14 cellular contexts compared by ENCODE assay signal in genomic region chr1:44645466-44646244, GRCh38. TPM values are rescaled to one million over a fixed set of nuclear protein-coding genes. Genes with fewer than 3 reads are reported as not detected.
DNase-seq lines count a peak whose midpoint lies in the region; ATAC-seq and TF ChIP-seq lines count a peak whose summit lies in the region.
"Had no signal": no experiment of that assay in that cellular context is flagged by ENCODE, and none has a peak within 500 bp of the region (broad histone marks: within the 10 kb centered on the region; RNA-seq: fewer than 3 reads in every experiment).

No MANE protein-coding gene starts in this region.

- H3K4me1 Mint-ChIP-seq in stimulated activated effector memory CD8-positive, alpha-beta T cell treated with anti-CD3 and anti-CD28 coated beads, Interleukin-12 subunit alpha, Interleukin-12 subunit beta, amount 100 ng/mL, for 72 hours: peaks cover 20% of the 10 kb centered on the region
- H3K4me1 Mint-ChIP-seq in activated T-helper 2 cell treated with anti-CD3 and anti-CD28 coated beads, Interferon-gamma antibody, Interleukin-2, Interleukin-4, amounts not matched to agents 10 μg/mL and 5 μg/mL and 100 μg/mL, durations not matched to agents 14 hours and 24 hours and 36 hours (ENCODE audit: low read depth): no peaks in the 10 kb centered on the region

- H3K27me3 Mint-ChIP-seq in activated T-helper 2 cell treated with anti-CD3 and anti-CD28 coated beads, Interferon-gamma antibody, Interleukin-2, Interleukin-4, amounts not matched to agents 10 μg/mL and 5 μg/mL and 100 μg/mL, durations not matched to agents 14 hours and 24 hours and 36 hours (ENCODE audit: low read depth): no peaks in the 10 kb centered on the region
- H3K27me3 Mint-ChIP-seq: T-helper 17 cell had no signal

- H3K27ac ChIP-seq in coronary artery: peak overlapping the region; percentile 25 to 37
- H3K27ac ChIP-seq in liver (ENCODE audit: low read depth in 1 of 2, low read length in 2 of 2): peak overlapping the region; percentile 76 to 77

- H3K27ac Mint-ChIP-seq in stimulated activated effector memory CD8-positive, alpha-beta T cell treated with anti-CD3 and anti-CD28 coated beads, Interleukin-12 subunit alpha, Interleukin-12 subunit beta, amount 100 ng/mL, for 72 hours: peak overlapping the region; percentile 56
- H3K27ac Mint-ChIP-seq in activated T-helper 2 cell treated with anti-CD3 and anti-CD28 coated beads, Interferon-gamma antibody, Interleukin-2, Interleukin-4, amounts not matched to agents 10 μg/mL and 5 μg/mL and 100 μg/mL, durations not matched to agents 14 hours and 24 hours and 36 hours: no peak overlapping the region
- H3K27ac Mint-ChIP-seq: activated T-cell treated with anti-CD3 and anti-CD28 coated beads, Interleukin-2, amount 50 U/mL, for 72 hours; endodermal cell; T-helper 17 cell had no signal

- H3K4me1 ChIP-seq in liver (ENCODE audit: control insufficient read depth in 4 of 4, insufficient read depth in 4 of 4, low read length in 3 of 4) (peaks cover 7 to 59% (median 32%) of the 10 kb centered on the region in 4 donors), HAP-1 (no peaks in the 10 kb centered on the region)

- no peak for ATAC-seq in stimulated activated effector memory CD8-positive, alpha-beta T cell treated with anti-CD3 and anti-CD28 coated beads, Interleukin-12 subunit alpha, Interleukin-12 subunit beta, amount 100 ng/mL, for 72 hours
- ATAC-seq: activated T-cell treated with anti-CD3 and anti-CD28 coated beads, Interleukin-2, amount 50 U/mL, for 72 hours; T-helper 17 cell had no signal

- TF ChIP-seq RAD21 in liver (IDR thresholded peaks at IDR 0.05): no peak

- H3K27me3 ChIP-seq in MG63 (no peaks in the 10 kb centered on the region), liver (ENCODE audit: control insufficient read depth in 4 of 4, insufficient read depth in 4 of 4, low read length in 3 of 4) (no peaks in the 10 kb centered on the region), HAP-1 (ENCODE audit: low read depth) (no peaks in the 10 kb centered on the region)
- H3K27me3 ChIP-seq: tibial artery had no signal

- H3K36me3 ChIP-seq in MG63: peaks cover 64% of the 10 kb centered on the region
- peaks cover 7 to 55% (median 18%) of the 10 kb centered on the region in 4 donors for H3K36me3 ChIP-seq in liver (ENCODE audit: control insufficient read depth in 4 of 4, insufficient read depth in 3 of 4, low read depth in 1 of 4, low read length in 3 of 4)
- H3K36me3 ChIP-seq in HAP-1 (replicated peaks): peaks cover 87% of the 10 kb centered on the region

- no peaks in the 10 kb centered on the region for H3K9me3 ChIP-seq in MG63
- H3K9me3 ChIP-seq in liver (ENCODE audit: control insufficient read depth in 4 of 4, low read length in 3 of 4): no peaks in the 10 kb centered on the region
- H3K9me3 ChIP-seq in HAP-1: no peaks in the 10 kb centered on the region
- H3K9me3 ChIP-seq: tibial artery had no signal

- H3K9ac ChIP-seq in liver (ENCODE audit: low read depth in 1 of 2, low read length in 2 of 2): no peak overlapping the region

- intact Hi-C loops in activated T-helper 2 cell treated with anti-CD3 and anti-CD28 coated beads, Interferon-gamma antibody, Interleukin-2, Interleukin-4, amounts not matched to agents 10 μg/mL and 5 μg/mL and 100 μg/mL, durations not matched to agents 14 hours and 24 hours and 36 hours (cut with micrococcal nuclease): no loop called here

- in situ Hi-C loops in GM13977 (cut with MboI; ENCODE audit: low pct_unique_long_range_greater_than_20kb, low sequenced_read_pairs, unreplicated experiment): no loop called here
- in situ Hi-C loops in ACHN (cut with HindIII; ENCODE audit: low pct_ligation_motif_present, low pct_unique_long_range_greater_than_20kb, low sequenced_read_pairs): no loop called here
- in situ Hi-C loops in HAP-1 (cut with MboI; ENCODE audit: low sequenced_read_pairs): no loop called here

- DNase-seq in MG63 (peak; percentile 93), coronary artery (ENCODE audit: low spot score) (no peak), GM13977 (ENCODE audit: low spot score) (no peak), ACHN (no peak), HAP-1 (ENCODE audit: low spot score in 2 of 2) (no peak)
- no peak for DNase-seq in stimulated activated effector memory CD8-positive, alpha-beta T cell treated with anti-CD3 and anti-CD28 coated beads, Interleukin-12 subunit alpha, Interleukin-12 subunit beta, amount 100 ng/mL, for 72 hours (ENCODE audit: low spot score in 2 of 2)
- DNase-seq in activated T-helper 2 cell treated with anti-CD3 and anti-CD28 coated beads, Interferon-gamma antibody, Interleukin-2, Interleukin-4, amounts not matched to agents 10 μg/mL and 5 μg/mL and 100 μg/mL, durations not matched to agents 14 hours and 24 hours and 36 hours (ENCODE audit: low spot score): no peak
- DNase-seq: activated T-cell treated with anti-CD3 and anti-CD28 coated beads, Interleukin-2, amount 50 U/mL, for 72 hours; COR-L47; endodermal cell; T-helper 17 cell had no signal

- WGBS in liver: 39% methylated on average over 18 of the region's 18 CpGs

- no peak overlapping the region for H3K4me3 ChIP-seq in MG63
- no peak overlapping the region for H3K4me3 ChIP-seq in coronary artery
- no peak overlapping the region for H3K4me3 ChIP-seq in liver (ENCODE audit: low read depth in 1 of 3, low read length in 3 of 3)
- H3K4me3 ChIP-seq in HAP-1: no peak overlapping the region
- H3K4me3 ChIP-seq: lung, tibial artery had no signal

- peaks cover 79% of the 10 kb centered on the region for H3K36me3 Mint-ChIP-seq in stimulated activated effector memory CD8-positive, alpha-beta T cell treated with anti-CD3 and anti-CD28 coated beads, Interleukin-12 subunit alpha, Interleukin-12 subunit beta, amount 100 ng/mL, for 72 hours
- peaks cover 59% of the 10 kb centered on the region for H3K36me3 Mint-ChIP-seq in activated T-helper 2 cell treated with anti-CD3 and anti-CD28 coated beads, Interferon-gamma antibody, Interleukin-2, Interleukin-4, amounts not matched to agents 10 μg/mL and 5 μg/mL and 100 μg/mL, durations not matched to agents 14 hours and 24 hours and 36 hours (ENCODE audit: low read depth)

- no peak overlapping the region for H3K4me3 Mint-ChIP-seq in stimulated activated effector memory CD8-positive, alpha-beta T cell treated with anti-CD3 and anti-CD28 coated beads, Interleukin-12 subunit alpha, Interleukin-12 subunit beta, amount 100 ng/mL, for 72 hours
- H3K4me3 Mint-ChIP-seq in activated T-helper 2 cell treated with anti-CD3 and anti-CD28 coated beads, Interferon-gamma antibody, Interleukin-2, Interleukin-4, amounts not matched to agents 10 μg/mL and 5 μg/mL and 100 μg/mL, durations not matched to agents 14 hours and 24 hours and 36 hours (ENCODE audit: low read depth): no peak overlapping the region
- H3K4me3 Mint-ChIP-seq: activated T-cell treated with anti-CD3 and anti-CD28 coated beads, Interleukin-2, amount 50 U/mL, for 72 hours; endodermal cell; T-helper 17 cell had no signal

- TF ChIP-seq CTCF in coronary artery (IDR thresholded peaks at IDR 0.05): no peak
- no peak for TF ChIP-seq CTCF in liver (IDR thresholded peaks at IDR 0.05; ENCODE audit: low read depth, low read length, missing input control)
- TF ChIP-seq CTCF in GM13977 (IDR thresholded peaks at IDR 0.05; ENCODE audit: extremely low read depth, insufficient read depth, missing control alignments): no peak

- no peaks in the 10 kb centered on the region for H3K9me3 Mint-ChIP-seq in stimulated activated effector memory CD8-positive, alpha-beta T cell treated with anti-CD3 and anti-CD28 coated beads, Interleukin-12 subunit alpha, Interleukin-12 subunit beta, amount 100 ng/mL, for 72 hours
- H3K9me3 Mint-ChIP-seq in activated T-helper 2 cell treated with anti-CD3 and anti-CD28 coated beads, Interferon-gamma antibody, Interleukin-2, Interleukin-4, amounts not matched to agents 10 μg/mL and 5 μg/mL and 100 μg/mL, durations not matched to agents 14 hours and 24 hours and 36 hours: no peaks in the 10 kb centered on the region
- H3K9me3 Mint-ChIP-seq: activated T-cell treated with anti-CD3 and anti-CD28 coated beads, Interleukin-2, amount 50 U/mL, for 72 hours; endodermal cell had no signal

TF ChIP-seq in liver, 16 proteins besides CTCF, POLR2A, EP300 and RAD21 (continues in another document):
- TF ChIP-seq SP1 (IDR thresholded peaks at IDR 0.05) (no peak), GABPA (IDR thresholded peaks at IDR 0.05 in 1 of 2, conservative IDR thresholded peaks at IDR 0.05 in 1 of 2) (no peak), JUND (IDR thresholded peaks at IDR 0.05) (peak in 1 of 2 donors; percentile 17), ZBTB33 (IDR thresholded peaks at IDR 0.05) (no peak), FOXA2 (IDR thresholded peaks at IDR 0.05) (no peak), FOXA1 (IDR thresholded peaks at IDR 0.05) (no peak), EGR1 (IDR thresholded peaks at IDR 0.05; ENCODE audit: low read depth in 2 of 2) (no peak), HNF4G (IDR thresholded peaks at IDR 0.05) (no peak), TAF1 (conservative IDR thresholded peaks at IDR 0.05) (no peak), RXRA (IDR thresholded peaks at IDR 0.05) (peak in 1 of 2 donors; percentile 52)

RNA-seq across cellular contexts. Expression of gene TMEM53, which starts 28.6 kb away (rescaled TPM):
- 1.5 and 10.6 TPM in 2 replicates for total RNA-seq in MG63 (2014; rRNA removed; shearing (Covaris generic); ENCODE audit: low replicate concordance)
- 10 to 100 TPM in 1 of 2 donors, 1 to 10 TPM in 1; 9.9 to 23.6 TPM for total RNA-seq in liver
- polyA plus RNA-seq in liver: 10 to 100 TPM; 35.2 to 89.2 TPM
- total RNA-seq in activated T-helper 2 cell treated with anti-CD3 and anti-CD28 coated beads, Interferon-gamma antibody, Interleukin-2, Interleukin-4, amounts not matched to agents 10 μg/mL and 5 μg/mL and 100 μg/mL, durations not matched to agents 14 hours and 24 hours and 36 hours: 6.3 and 6.7 TPM in 2 replicates

RNA-seq across cellular contexts. Expression of gene ARMH1, which starts 28.9 kb away (rescaled TPM):
- not detected in 2 replicates for total RNA-seq in MG63 (2014; rRNA removed; shearing (Covaris generic); ENCODE audit: low replicate concordance)
- total RNA-seq in liver: 10 to 100 TPM in 1 of 2 donors, 1 to 10 TPM in 1; 3.0 to 20.3 TPM
- 1 to 10 TPM; 2.2 to 8.0 TPM for polyA plus RNA-seq in liver
- 139 and 157 TPM in 2 replicates for total RNA-seq in activated T-helper 2 cell treated with anti-CD3 and anti-CD28 coated beads, Interferon-gamma antibody, Interleukin-2, Interleukin-4, amounts not matched to agents 10 μg/mL and 5 μg/mL and 100 μg/mL, durations not matched to agents 14 hours and 24 hours and 36 hours
